8 cellular contexts compared by ENCODE assay signal in genomic region chr2:64730551-64731305, GRCh38.
DNase-seq lines count a peak whose midpoint lies in the region; ATAC-seq and TF ChIP-seq lines count a peak whose summit lies in the region.

No MANE protein-coding gene starts in this region.

- peak; percentile 12 to 54 (median 32) for DNase-seq in CD4-positive, alpha-beta T cell
- DNase-seq in PC-3, result peak; percentile 36
- peak; percentile 61 for DNase-seq in activated naive CD4-positive, alpha-beta T cell treated with anti-CD3 and anti-CD28 coated beads, Interleukin-2, amount 10 ng/mL, durations not matched to agents 7 days and 5 days
- DNase-seq in globus pallidus (ENCODE audit: low spot score), result peak; percentile 87
- DNase-seq in ovary, result peak; percentile 58 to 75 (median 66)
- no peak for DNase-seq in Caco-2

- BruUV-seq in PC-3 (replicated peaks; lab: Mats Ljungman, UMichigan) (no TSS peak), Caco-2 (replicated peaks; lab: Mats Ljungman, UMichigan) (no TSS peak)

- H3K4me1 ChIP-seq in PC-3 (ENCODE audit: insufficient read depth, low read length) (peaks cover 6% of the 10 kb centered on the region; the same call in 1 of the 2 replicates), ovary (ENCODE audit: insufficient read depth) (peaks cover 2% of the 10 kb centered on the region), Caco-2 (peaks cover 40% of the 10 kb centered on the region)

- TF ChIP-seq CTCF in CD4-positive, alpha-beta T cell (IDR thresholded peaks at IDR 0.05), result no peak
- no peak for TF ChIP-seq CTCF in PC-3 (conservative IDR thresholded peaks at IDR 0.05; ENCODE audit: low read depth, low read length)
- no peak for TF ChIP-seq CTCF in ovary (IDR thresholded peaks at IDR 0.05)
- TF ChIP-seq CTCF in Caco-2 (IDR thresholded peaks at IDR 0.05; ENCODE audit: insufficient read depth in 1 of 2, low read depth in 1 of 2, low read length in 1 of 2, severe bottlenecking in 1 of 2, unreplicated experiment in 1 of 2), result no peak

- peaks cover 9% of the 10 kb centered on the region for H3K36me3 Mint-ChIP-seq in CD4-positive, alpha-beta T cell (ENCODE audit: low read depth)
- H3K36me3 Mint-ChIP-seq in activated naive CD4-positive, alpha-beta T cell treated with anti-CD3 and anti-CD28 coated beads, Interleukin-2, amount 10 ng/mL, durations not matched to agents 7 days and 5 days, result peaks cover 9% of the 10 kb centered on the region
- H3K36me3 Mint-ChIP-seq in Caco-2 (ENCODE audit: insufficient read depth, unreplicated experiment), result no peaks in the 10 kb centered on the region

- WGBS in ovary, 3 donors, result 5 to 14% (median 10%) methylated on average over 9 of the region's 9 CpGs

- POLR2A ChIA-PET in CD4-positive, alpha-beta T cell (lab: Charles Lee), result interaction anchor here (0.7 to 7.3 kb wide), 6 partner anchors 11 to 77 kb away, joined by 3 to 98 read pairs (median 7); partner anchors contain the start of gene SERTAD2
- POLR2A ChIA-PET in PC-3 (lab: Charles Lee; ENCODE audit: unreplicated experiment), result interaction anchor here (0.5 kb wide), 1 partner anchor 52 kb away, joined by 4 read pairs; no protein-coding TSS in a partner anchor
- POLR2A ChIA-PET in Caco-2 (lab: Charles Lee), result no interaction called here

- H2AFZ ChIP-seq in PC-3 (ENCODE audit: low read length), result peak overlapping the region; percentile 58

- intact Hi-C loops in CD4-positive, alpha-beta T cell (cut with DNase I, micrococcal nuclease), result loop anchor here in 1 of 2 experiments (1.0 to 5.0 kb wide), 4 partner anchors 20 to 87 kb away; partner anchors contain the start of gene SERTAD2
- intact Hi-C loops in PC-3 (cut with micrococcal nuclease), result no loop called here
- intact Hi-C loops in ovary (cut with DNase I), result no loop called here
- intact Hi-C loops in Caco-2 (cut with micrococcal nuclease; ENCODE audit: unreplicated experiment), result no loop called here

- peak overlapping the region; percentile 24; the same call in 1 of the 2 replicates for H3K9ac ChIP-seq in PC-3 (ENCODE audit: low read length)

- TF ChIP-seq EP300 in ovary (IDR thresholded peaks at IDR 0.05), result peak; percentile 8

- peak overlapping the region; percentile 50; the same call in 1 of the 2 replicates for H3K4me3 ChIP-seq in PC-3 (ENCODE audit: low read length)
- peak overlapping the region; percentile 25 for H3K4me3 ChIP-seq in ovary
- no peak overlapping the region for H3K4me3 ChIP-seq in Caco-2 (ENCODE audit: low read depth, low read length)

- H3K27me3 Mint-ChIP-seq in CD4-positive, alpha-beta T cell, result no peaks in the 10 kb centered on the region
- no peaks in the 10 kb centered on the region for H3K27me3 Mint-ChIP-seq in activated naive CD4-positive, alpha-beta T cell treated with anti-CD3 and anti-CD28 coated beads, Interleukin-2, amount 10 ng/mL, durations not matched to agents 7 days and 5 days
- no peaks in the 10 kb centered on the region for H3K27me3 Mint-ChIP-seq in Caco-2 (ENCODE audit: insufficient read depth, unreplicated experiment)

- H3K9me2 ChIP-seq in PC-3 (replicated peaks; ENCODE audit: low read length), result no peaks in the 10 kb centered on the region

- H3K27ac Mint-ChIP-seq in CD4-positive, alpha-beta T cell, result peak overlapping the region; percentile 98
- peak overlapping the region; percentile 97 for H3K27ac Mint-ChIP-seq in activated naive CD4-positive, alpha-beta T cell treated with anti-CD3 and anti-CD28 coated beads, Interleukin-2, amount 10 ng/mL, durations not matched to agents 7 days and 5 days
- H3K27ac Mint-ChIP-seq in Caco-2 (ENCODE audit: unreplicated experiment), result no peak overlapping the region

- ATAC-seq in CD4-positive, alpha-beta T cell (ENCODE audit: poor library complexity), result peak; percentile 78
- peak; percentile 18 for ATAC-seq in HG03354 (IDR thresholded peaks at IDR 0.05; ENCODE audit: poor library complexity, severe bottlenecking, unreplicated experiment)
- ATAC-seq in PC-3, result peak; percentile 80
- no peak for ATAC-seq in HG03571 (IDR thresholded peaks at IDR 0.05; ENCODE audit: unreplicated experiment)

- H3K79me2 ChIP-seq in PC-3 (ENCODE audit: low read length), result no peaks in the 10 kb centered on the region

- no peaks in the 10 kb centered on the region for H4K20me1 ChIP-seq in PC-3 (ENCODE audit: low read length)

- no peaks in the 10 kb centered on the region for H3K9me3 ChIP-seq in CD4-positive, alpha-beta T cell (ENCODE audit: control insufficient read depth, low read length)
- H3K9me3 ChIP-seq in PC-3 (ENCODE audit: low read length) (no peaks in the 10 kb centered on the region), ovary (no peaks in the 10 kb centered on the region), Caco-2 (no peaks in the 10 kb centered on the region)

- no peaks in the 10 kb centered on the region for H3F3A ChIP-seq in PC-3 (ENCODE audit: low read length, unreplicated experiment)

- H3K27ac ChIP-seq in CD4-positive, alpha-beta T cell (ENCODE audit: low read depth, low read length), result peak overlapping the region; percentile 71
- H3K27ac ChIP-seq in PC-3 (ENCODE audit: low read length) (no peak overlapping the region), ovary (peak overlapping the region in 1 of 2 donors; percentile 74)

- TF ChIP-seq POLR2A in ovary (IDR thresholded peaks at IDR 0.05), result peak; percentile 19

- peak overlapping the region; percentile 88 for H3K4me3 Mint-ChIP-seq in CD4-positive, alpha-beta T cell
- H3K4me3 Mint-ChIP-seq in activated naive CD4-positive, alpha-beta T cell treated with anti-CD3 and anti-CD28 coated beads, Interleukin-2, amount 10 ng/mL, durations not matched to agents 7 days and 5 days, result peak overlapping the region; percentile 78
- H3K4me3 Mint-ChIP-seq in Caco-2 (ENCODE audit: unreplicated experiment), result no peak overlapping the region

- CTCF ChIA-PET in CD4-positive, alpha-beta T cell (lab: Charles Lee), result interaction anchor here (0.6 to 1.5 kb wide), 3 partner anchors 20 to 1030 kb away, joined by 3 to 4 read pairs (median 3); no protein-coding TSS in a partner anchor
- CTCF ChIA-PET in PC-3 (lab: Charles Lee) (no interaction called here), Caco-2 (lab: Charles Lee) (no interaction called here)
- CTCF ChIA-PET in activated naive CD4-positive, alpha-beta T cell treated with anti-CD3 and anti-CD28 coated beads, Interleukin-2, amount 10 ng/mL, durations not matched to agents 7 days and 5 days (lab: Charles Lee), result no interaction called here

- H3K9me3 Mint-ChIP-seq in CD4-positive, alpha-beta T cell, result no peaks in the 10 kb centered on the region
- H3K9me3 Mint-ChIP-seq in activated naive CD4-positive, alpha-beta T cell treated with anti-CD3 and anti-CD28 coated beads, Interleukin-2, amount 10 ng/mL, durations not matched to agents 7 days and 5 days, result no peaks in the 10 kb centered on the region
- H3K9me3 Mint-ChIP-seq in Caco-2 (ENCODE audit: unreplicated experiment), result no peaks in the 10 kb centered on the region

- peak overlapping the region; percentile 73 for H3K4me2 ChIP-seq in PC-3 (ENCODE audit: low read length)

- peaks cover 3% of the 10 kb centered on the region; the same call in 1 of the 2 replicates for H3K36me3 ChIP-seq in PC-3 (ENCODE audit: low read depth, low read length)
- no peaks in the 10 kb centered on the region for H3K36me3 ChIP-seq in ovary
- H3K36me3 ChIP-seq in Caco-2 (ENCODE audit: control insufficient read depth, insufficient read depth, low read length), result no peaks in the 10 kb centered on the region

- no peaks in the 10 kb centered on the region for H3K27me3 ChIP-seq in CD4-positive, alpha-beta T cell (ENCODE audit: control insufficient read depth, insufficient read depth, low read length)
- H3K27me3 ChIP-seq in PC-3 (ENCODE audit: low read length), result no peaks in the 10 kb centered on the region
- H3K27me3 ChIP-seq in ovary, result no peaks in the 10 kb centered on the region
- H3K27me3 ChIP-seq in Caco-2 (replicated peaks; ENCODE audit: control insufficient read depth, insufficient read depth, low read length), result no peaks in the 10 kb centered on the region

- H3K4me1 Mint-ChIP-seq in CD4-positive, alpha-beta T cell (ENCODE audit: low read depth), result peaks cover 67% of the 10 kb centered on the region
- H3K4me1 Mint-ChIP-seq in activated naive CD4-positive, alpha-beta T cell treated with anti-CD3 and anti-CD28 coated beads, Interleukin-2, amount 10 ng/mL, durations not matched to agents 7 days and 5 days, result peaks cover 61% of the 10 kb centered on the region
- H3K4me1 Mint-ChIP-seq in Caco-2 (ENCODE audit: low read depth, unreplicated experiment), result peaks cover 22% of the 10 kb centered on the region

Comparison
In these comparisons a context has a peak if more than half of its experiments do, and no peak if none do; other contexts are left out.
1. DNase-seq: peak in CD4-positive, alpha-beta T cell (10 of 10), PC-3 (single experiment), activated naive CD4-positive, alpha-beta T cell treated with anti-CD3 and anti-CD28 coated beads, Interleukin-2, amount 10 ng/mL, durations not matched to agents 7 days and 5 days (single experiment), globus pallidus (single experiment) and ovary (5 of 5); none in Caco-2 (0 of 2).